ENCODE assay signal across 17 cellular contexts in genomic region chr4:46656071-46656470, GRCh38.
"Had no signal": no experiment of that assay in that cellular context is flagged by ENCODE, and none has a peak within 500 bp of the region (broad histone marks: within the 10 kb centered on the region; RNA-seq: fewer than 3 reads in every experiment).

No MANE protein-coding gene starts in this region.

- ATAC-seq: activated CD4-positive, alpha-beta T cell treated with anti-CD3 and anti-CD28 coated beads for 36 hours; activated T-cell treated with anti-CD3 and anti-CD28 coated beads, Interleukin-2, amount 50 U/mL, for 4 hours; foreskin keratinocyte; naive thymus-derived CD8-positive, alpha-beta T cell had no signal

- DNase-seq: activated CD4-positive, alpha-beta T cell treated with anti-CD3 and anti-CD28 coated beads for 36 hours; activated CD4-positive, alpha-beta T cell treated with anti-CD3 and anti-CD28 coated beads, Interleukin-2, amount 50 U/mL, for 48 hours; activated CD8-positive, alpha-beta memory T cell treated with anti-CD3 and anti-CD28 coated beads, Interleukin-2, amount 50 U/mL, for 48 hours; activated naive CD4-positive, alpha-beta T cell treated with Interleukin-2 at 50 U/mL for 16 hours; activated naive CD8-positive, alpha-beta T cell treated with anti-CD3 and anti-CD28 coated beads for 36 hours; activated T-cell treated with anti-CD3 and anti-CD28 coated beads, Interleukin-2, amount 50 U/mL, for 4 hours; effector memory CD4-positive, alpha-beta T cell; foreskin keratinocyte; kidney; left ventricle myocardium inferior; naive thymus-derived CD8-positive, alpha-beta T cell; stimulated activated CD4-positive, alpha-beta T cell treated with anti-CD3 and anti-CD28 coated beads, Interleukin-4, amount 100 ng/mL, for 24 hours; stimulated activated naive CD4-positive, alpha-beta T cell treated with Interleukin-2 at 50 U/mL for 16 hours; T-helper 9 cell; thyroid gland had no signal

- FAIRE-seq: colon, kidney had no signal

- H3K4me1 ChIP-seq: breast epithelium, foreskin keratinocyte, left ventricle myocardium inferior, thyroid gland had no signal

- H3K9me3 ChIP-seq: breast epithelium, left ventricle myocardium inferior, thyroid gland had no signal

- H3K27me3 ChIP-seq: breast epithelium, foreskin keratinocyte, thyroid gland had no signal

- H3K4me3 ChIP-seq: breast epithelium, left ventricle myocardium inferior, thyroid gland had no signal

- H3K36me3 ChIP-seq: breast epithelium, left ventricle myocardium inferior, thyroid gland had no signal

- H3K27ac ChIP-seq: breast epithelium, foreskin keratinocyte, left ventricle myocardium inferior, thyroid gland had no signal
